In genomic region chr2:217713395-217714267, GRCh38 we compare ENCODE assay signal across 1 cellular context.
TF ChIP-seq lines count a peak whose summit lies in the region.

No MANE protein-coding gene starts in this region.

TF ChIP-seq in HepG2, 621 proteins besides CTCF, POLR2A, EP300 and RAD21 (continued from another document and continues in another):
- TF ChIP-seq ZNF318 (CRISPR knock-in tag; IDR thresholded peaks at IDR 0.05): no peak
- TF ChIP-seq ZBTB43 (CRISPR knock-in tag; conservative IDR thresholded peaks at IDR 0.05): no peak
- no peak for TF ChIP-seq PHF8 (CRISPR knock-in tag; IDR thresholded peaks at IDR 0.05)
- peak; percentile 97 for TF ChIP-seq STAG1 (CRISPR knock-in tag; IDR thresholded peaks at IDR 0.05)
- no peak for TF ChIP-seq HMGA1 (CRISPR knock-in tag; conservative IDR thresholded peaks at IDR 0.05)
- no peak for TF ChIP-seq ZBTB10 (CRISPR knock-in tag; IDR thresholded peaks at IDR 0.05; ENCODE audit: borderline replicate concordance)
- TF ChIP-seq ZSCAN5A (CRISPR knock-in tag; IDR thresholded peaks at IDR 0.05; ENCODE audit: borderline replicate concordance): no peak
- TF ChIP-seq KLF16 (CRISPR knock-in tag; IDR thresholded peaks at IDR 0.05): no peak
- no peak for TF ChIP-seq ZNF773 (CRISPR knock-in tag; IDR thresholded peaks at IDR 0.05; ENCODE audit: borderline replicate concordance)
- no peak for TF ChIP-seq TP53 (CRISPR knock-in tag; conservative IDR thresholded peaks at IDR 0.05)
- no peak for TF ChIP-seq GLI4 (CRISPR knock-in tag; IDR thresholded peaks at IDR 0.05; ENCODE audit: borderline replicate concordance)
- no peak for TF ChIP-seq TIGD3 (CRISPR knock-in tag; IDR thresholded peaks at IDR 0.05; ENCODE audit: borderline replicate concordance)
- TF ChIP-seq WIZ (CRISPR knock-in tag; IDR thresholded peaks at IDR 0.05): no peak
- no peak for TF ChIP-seq ZNF572 (CRISPR knock-in tag; IDR thresholded peaks at IDR 0.05)
- TF ChIP-seq ZNF7 (CRISPR knock-in tag; IDR thresholded peaks at IDR 0.05): no peak
- TF ChIP-seq ZNF383 (CRISPR knock-in tag; IDR thresholded peaks at IDR 0.05; ENCODE audit: borderline replicate concordance): no peak
- TF ChIP-seq ZNF235 (CRISPR knock-in tag; IDR thresholded peaks at IDR 0.05; ENCODE audit: borderline replicate concordance): no peak
- TF ChIP-seq IRF9 (CRISPR knock-in tag; IDR thresholded peaks at IDR 0.05; ENCODE audit: borderline replicate concordance): peak; percentile 55; the same call in 1 of the 2 replicates
- TF ChIP-seq PHF21A (CRISPR knock-in tag; IDR thresholded peaks at IDR 0.05): no peak
- TF ChIP-seq POGZ (CRISPR knock-in tag; IDR thresholded peaks at IDR 0.05): no peak
- TF ChIP-seq ZNF225 (CRISPR knock-in tag; IDR thresholded peaks at IDR 0.05): no peak
- no peak for TF ChIP-seq DBP (CRISPR knock-in tag; IDR thresholded peaks at IDR 0.05; ENCODE audit: not compliant biosample characterization)
- no peak for TF ChIP-seq EEA1 (CRISPR knock-in tag; IDR thresholded peaks at IDR 0.05; ENCODE audit: borderline replicate concordance)
- TF ChIP-seq MTF1 (CRISPR knock-in tag; IDR thresholded peaks at IDR 0.05): no peak
- no peak for TF ChIP-seq HNRNPL (IDR thresholded peaks at IDR 0.05; ENCODE audit: low read depth, low read length)
- no peak for TF ChIP-seq ZNF280D (CRISPR knock-in tag; IDR thresholded peaks at IDR 0.05)
- no peak for TF ChIP-seq ZNF512B (CRISPR knock-in tag; IDR thresholded peaks at IDR 0.05; ENCODE audit: borderline replicate concordance)
